In genomic region chr6:74170118-74170517, GRCh38 we compare ENCODE assay signal across 1 cellular context.
TF ChIP-seq lines count a peak whose summit lies in the region.

No MANE protein-coding gene starts in this region.

TF ChIP-seq in SK-N-SH, 30 proteins besides CTCF, POLR2A, EP300 and RAD21 (continued from another document):
- TF ChIP-seq REST (IDR thresholded peaks at IDR 0.05; ENCODE audit: low read depth, low read length) (no peak), MAX (IDR thresholded peaks at IDR 0.05; ENCODE audit: low read depth) (no peak)
